Comparison of ENCODE assay signal across 8 cellular contexts in the genomic region with DNA sequence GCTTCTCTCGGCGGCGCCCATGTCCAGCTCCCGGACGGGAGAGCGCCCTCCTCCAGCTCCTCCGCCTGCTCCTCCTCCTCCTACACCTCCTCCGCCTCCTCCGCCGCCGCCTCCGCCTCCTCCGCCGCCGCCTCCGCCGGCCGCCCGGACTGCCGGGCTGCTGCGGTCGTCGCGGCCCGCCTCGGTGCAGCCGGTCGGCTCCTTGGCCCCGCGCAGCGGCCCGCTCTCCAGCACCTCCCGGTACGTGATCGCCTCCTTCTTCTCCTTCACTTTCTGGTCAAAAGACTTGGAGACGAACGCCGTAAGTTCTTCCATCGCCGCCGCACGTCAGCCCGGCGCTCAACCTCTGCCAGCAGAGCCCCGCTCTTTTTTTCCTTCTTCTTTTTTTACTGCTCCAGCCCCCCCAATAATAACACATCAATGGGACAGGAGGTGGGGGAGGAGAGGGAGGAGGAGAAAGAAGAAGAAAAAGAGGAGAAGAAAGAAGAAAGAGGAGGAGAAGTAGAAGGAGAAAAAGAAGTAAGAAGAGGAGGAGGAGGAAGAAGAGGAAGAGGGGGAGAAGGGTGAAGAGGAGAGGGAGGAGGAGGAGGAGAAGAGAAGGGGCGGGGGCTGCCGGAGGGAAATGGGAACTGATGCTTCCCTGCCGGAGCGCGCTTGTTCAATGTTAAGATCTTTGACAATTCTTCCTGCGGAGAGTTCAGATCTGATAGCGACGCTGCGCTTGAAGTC. TPM values are rescaled to one million over a fixed set of nuclear protein-coding genes. Genes with fewer than 3 reads are reported as not detected.
DNase-seq lines count a peak whose midpoint lies in the region; ATAC-seq and FAIRE-seq lines count a peak whose summit lies in the region.

A gene (minus strand): TSS at position 711 of the 729 bp plus-strand sequence. CDS start 396 bp downstream, at position 315.

- H3K27ac ChIP-seq in right cardiac atrium (ENCODE audit: low read length) (peak within 1 kb of the TSS; percentile 49), small intestine (ENCODE audit: low read depth in 1 of 2, low read length in 1 of 2) (no peak within 1 kb of the TSS)

- FAIRE-seq in small intestine (lab: Jason Lieb, UNC), result no peak

- ATAC-seq in right cardiac atrium, result peak; percentile 64 to 69
- no peak for ATAC-seq in GM18520 (IDR thresholded peaks at IDR 0.05; ENCODE audit: unreplicated experiment)

- H3K27ac Mint-ChIP-seq in activated T-helper 2 cell treated with anti-CD3 and anti-CD28 coated beads, Interferon-gamma antibody, Interleukin-2, Interleukin-4, amounts not matched to agents 10 μg/mL and 5 μg/mL and 100 μg/mL, durations not matched to agents 14 hours and 24 hours and 36 hours, result peak within 1 kb of the TSS; percentile 35

- H3K4me1 ChIP-seq in right cardiac atrium (ENCODE audit: control insufficient read depth, insufficient read depth, low read length) (peaks cover 7% of the 10 kb centered on the region), small intestine (ENCODE audit: control insufficient read depth in 2 of 2, insufficient read depth in 1 of 2, low read depth in 1 of 2, low read length in 1 of 2) (peaks cover 2 to 6% of the 10 kb centered on the region in 2 donors)

- H3K4me1 Mint-ChIP-seq in activated T-helper 2 cell treated with anti-CD3 and anti-CD28 coated beads, Interferon-gamma antibody, Interleukin-2, Interleukin-4, amounts not matched to agents 10 μg/mL and 5 μg/mL and 100 μg/mL, durations not matched to agents 14 hours and 24 hours and 36 hours (ENCODE audit: low read depth), result peaks cover 41% of the 10 kb centered on the region

- 2% methylated on average over 54 of the region's 54 CpGs for WGBS in right cardiac atrium
- 0 to 2% (median 1%) methylated on average over 41 to 54 of the region's 54 CpGs for WGBS in small intestine, 3 donors

- H3K36me3 Mint-ChIP-seq in activated T-helper 2 cell treated with anti-CD3 and anti-CD28 coated beads, Interferon-gamma antibody, Interleukin-2, Interleukin-4, amounts not matched to agents 10 μg/mL and 5 μg/mL and 100 μg/mL, durations not matched to agents 14 hours and 24 hours and 36 hours (ENCODE audit: low read depth), result peaks cover 6% of the 10 kb centered on the region

- intact Hi-C loops in activated T-helper 2 cell treated with anti-CD3 and anti-CD28 coated beads, Interferon-gamma antibody, Interleukin-2, Interleukin-4, amounts not matched to agents 10 μg/mL and 5 μg/mL and 100 μg/mL, durations not matched to agents 14 hours and 24 hours and 36 hours (cut with micrococcal nuclease), result loop anchor here (1.0 to 5.0 kb wide), 2 partner anchors 207 to 431 kb away; no protein-coding TSS in a partner anchor
- intact Hi-C loops in right cardiac atrium (cut with DNase I), result no loop called here

- no peaks in the 10 kb centered on the region for H3K9me3 ChIP-seq in right cardiac atrium (ENCODE audit: control insufficient read depth, low read length)
- no peaks in the 10 kb centered on the region for H3K9me3 ChIP-seq in small intestine (ENCODE audit: control insufficient read depth, low read depth)

- no peaks in the 10 kb centered on the region for H3K27me3 ChIP-seq in right cardiac atrium (ENCODE audit: control insufficient read depth, insufficient read depth)
- H3K27me3 ChIP-seq in small intestine (ENCODE audit: control insufficient read depth in 2 of 2, insufficient read depth in 2 of 2, low read length in 2 of 2), result peaks cover 0 to 37% of the 10 kb centered on the region in 2 donors

- peaks cover 76% of the 10 kb centered on the region for H3K27me3 Mint-ChIP-seq in activated T-helper 2 cell treated with anti-CD3 and anti-CD28 coated beads, Interferon-gamma antibody, Interleukin-2, Interleukin-4, amounts not matched to agents 10 μg/mL and 5 μg/mL and 100 μg/mL, durations not matched to agents 14 hours and 24 hours and 36 hours (ENCODE audit: low read depth)

- DNase-seq in SIG-M5 treated with dmso at 0.1 percent for 504 hours (lab: John Stamatoyannopoulos, UW; ENCODE audit: unreplicated experiment) (peak; percentile 73), SIG-M5 (lab: John Stamatoyannopoulos, UW) (no peak), NCI-H1694 (lab: John Stamatoyannopoulos, UW) (peak; percentile 26), right cardiac atrium (peak; percentile 50 to 80 (median 77)), small intestine (peak; percentile 18), COLO829 (ENCODE audit: low spot score) (no peak)
- no peak for DNase-seq in activated T-helper 2 cell treated with anti-CD3 and anti-CD28 coated beads, Interferon-gamma antibody, Interleukin-2, Interleukin-4, amounts not matched to agents 10 μg/mL and 5 μg/mL and 100 μg/mL, durations not matched to agents 14 hours and 24 hours and 36 hours (ENCODE audit: low spot score)

- H3K9me3 Mint-ChIP-seq in activated T-helper 2 cell treated with anti-CD3 and anti-CD28 coated beads, Interferon-gamma antibody, Interleukin-2, Interleukin-4, amounts not matched to agents 10 μg/mL and 5 μg/mL and 100 μg/mL, durations not matched to agents 14 hours and 24 hours and 36 hours, result no peaks in the 10 kb centered on the region

- H3K4me3 ChIP-seq in right cardiac atrium (ENCODE audit: low read length), result peak within 1 kb of the TSS; percentile 75
- peak within 1 kb of the TSS in 1 of 2 donors; percentile 40 for H3K4me3 ChIP-seq in small intestine (ENCODE audit: low read depth in 1 of 2, low read length in 2 of 2)

- H3K4me3 Mint-ChIP-seq in activated T-helper 2 cell treated with anti-CD3 and anti-CD28 coated beads, Interferon-gamma antibody, Interleukin-2, Interleukin-4, amounts not matched to agents 10 μg/mL and 5 μg/mL and 100 μg/mL, durations not matched to agents 14 hours and 24 hours and 36 hours (ENCODE audit: low read depth), result peak within 1 kb of the TSS; percentile 83

- H3K36me3 ChIP-seq in small intestine (ENCODE audit: control insufficient read depth in 2 of 2, insufficient read depth in 2 of 2, low read length in 2 of 2), result no peaks in the 10 kb centered on the region

RNA-seq across cellular contexts. Expression of the gene that starts here (rescaled TPM):
- not detected in 2 replicates for total RNA-seq in activated T-helper 2 cell treated with anti-CD3 and anti-CD28 coated beads, Interferon-gamma antibody, Interleukin-2, Interleukin-4, amounts not matched to agents 10 μg/mL and 5 μg/mL and 100 μg/mL, durations not matched to agents 14 hours and 24 hours and 36 hours
- total RNA-seq in right cardiac atrium, result 1 to 10 TPM; 1.2 to 3.8 (median 2.7) TPM
- polyA plus RNA-seq in right cardiac atrium (7.4 TPM), small intestine (under 1 TPM in 1 of 3 donors, not detected in 2; 0.03 TPM)

Comparison
In these comparisons a context has a peak if more than half of its experiments do, and no peak if none do; other contexts are left out.
1. DNase-seq: peak in SIG-M5 treated with dmso at 0.1 percent for 504 hours (single experiment), NCI-H1694 (single experiment) and right cardiac atrium (3 of 3); none in SIG-M5 (single experiment), activated T-helper 2 cell treated with anti-CD3 and anti-CD28 coated beads, Interferon-gamma antibody, Interleukin-2, Interleukin-4, amounts not matched to agents 10 μg/mL and 5 μg/mL and 100 μg/mL, durations not matched to agents 14 hours and 24 hours and 36 hours (single experiment) and COLO829 (single experiment).
2. Peak in DNase-seq in small intestine; RNA of the gene not detected or under 1 TPM.